In the genomic region with DNA sequence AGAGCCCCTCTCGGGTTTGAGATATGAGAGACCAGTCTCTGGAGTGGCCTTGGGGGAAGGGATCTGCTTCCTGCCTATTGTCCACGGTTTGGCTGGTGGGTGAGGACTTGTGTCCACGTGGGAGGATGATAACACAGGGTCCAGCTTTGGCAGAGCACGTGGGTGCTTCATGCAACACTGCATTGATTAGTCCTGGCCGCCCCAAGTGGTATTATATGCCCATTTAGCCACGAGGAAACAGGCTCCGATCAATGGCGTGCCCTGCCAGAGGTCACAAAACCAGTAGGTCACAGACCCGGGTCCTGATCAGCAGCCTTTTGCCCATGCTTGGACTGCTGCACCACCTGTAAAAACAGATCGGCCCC, we compare ENCODE assay signal across 22 cellular contexts.
"Had no signal": no experiment of that assay in that cellular context is flagged by ENCODE, and none has a peak within 500 bp of the region (broad histone marks: within the 10 kb centered on the region; RNA-seq: fewer than 3 reads in every experiment).

No MANE protein-coding gene starts in this region.

- ATAC-seq: effector memory CD8-positive, alpha-beta T cell had no signal

- H3K4me3 ChIP-seq: gastrocnemius medialis, mucosa of descending colon, ovary, psoas muscle, skin epidermis, suprapubic skin, tibial nerve had no signal

- H3K36me3 Mint-ChIP-seq: activated naive CD8-positive, alpha-beta T cell treated with anti-CD3 and anti-CD28 coated beads for 36 hours; memory B cell; stimulated activated effector memory CD8-positive, alpha-beta T cell treated with anti-CD3 and anti-CD28 coated beads, Interleukin-12 subunit alpha, Interleukin-12 subunit beta, amount 100 ng/mL, for 72 hours had no signal

- H3K27ac Mint-ChIP-seq: activated naive CD8-positive, alpha-beta T cell treated with anti-CD3 and anti-CD28 coated beads for 36 hours; activated T-cell treated with anti-CD3 and anti-CD28 coated beads, Interleukin-2, amount 50 U/mL, for 24 hours; activated T-helper 2 cell treated with anti-CD3 and anti-CD28 coated beads, Interferon-gamma antibody, Interleukin-2, Interleukin-4, amounts not matched to agents 10 μg/mL and 5 μg/mL and 100 μg/mL, durations not matched to agents 14 hours and 24 hours and 36 hours; effector memory CD8-positive, alpha-beta T cell; memory B cell; naive B cell; stimulated activated effector memory CD8-positive, alpha-beta T cell treated with anti-CD3 and anti-CD28 coated beads, Interleukin-12 subunit alpha, Interleukin-12 subunit beta, amount 100 ng/mL, for 72 hours; stimulated activated naive CD8-positive, alpha-beta T cell treated with anti-CD3 and anti-CD28 coated beads, Interleukin-15, amount 100 ng/mL, for 72 hours had no signal

- H3K27me3 ChIP-seq: esophagus muscularis mucosa, ovary, suprapubic skin, tibial nerve had no signal

- H3K36me3 ChIP-seq: esophagus muscularis mucosa, gastrocnemius medialis, ovary, suprapubic skin, tibial nerve had no signal

- H3K9me3 Mint-ChIP-seq: activated T-helper 2 cell treated with anti-CD3 and anti-CD28 coated beads, Interferon-gamma antibody, Interleukin-2, Interleukin-4, amounts not matched to agents 10 μg/mL and 5 μg/mL and 100 μg/mL, durations not matched to agents 14 hours and 24 hours and 36 hours; effector memory CD8-positive, alpha-beta T cell; stimulated activated effector memory CD8-positive, alpha-beta T cell treated with anti-CD3 and anti-CD28 coated beads, Interleukin-12 subunit alpha, Interleukin-12 subunit beta, amount 100 ng/mL, for 72 hours; stimulated activated naive CD8-positive, alpha-beta T cell treated with anti-CD3 and anti-CD28 coated beads, Interleukin-15, amount 100 ng/mL, for 72 hours had no signal

- H3K9me3 ChIP-seq: mucosa of descending colon, ovary, suprapubic skin had no signal

- H3K4me3 Mint-ChIP-seq: activated naive CD8-positive, alpha-beta T cell treated with anti-CD3 and anti-CD28 coated beads for 36 hours; activated T-cell treated with anti-CD3 and anti-CD28 coated beads, Interleukin-2, amount 50 U/mL, for 24 hours; effector memory CD8-positive, alpha-beta T cell; memory B cell; naive B cell; stimulated activated effector memory CD8-positive, alpha-beta T cell treated with anti-CD3 and anti-CD28 coated beads, Interleukin-12 subunit alpha, Interleukin-12 subunit beta, amount 100 ng/mL, for 72 hours; stimulated activated naive CD8-positive, alpha-beta T cell treated with anti-CD3 and anti-CD28 coated beads, Interleukin-15, amount 100 ng/mL, for 72 hours had no signal

- DNase-seq: activated CD4-positive, CD25-positive, alpha-beta regulatory T cell treated with anti-CD3 and anti-CD28 coated beads, Interleukin-2, amount 50 U/mL, for 72 hours; central memory CD4-positive, alpha-beta T cell; effector memory CD8-positive, alpha-beta T cell; naive B cell had no signal

- H3K27ac ChIP-seq: gastrocnemius medialis, ovary, psoas muscle, suprapubic skin, tibial nerve, VCaP had no signal

- FAIRE-seq: astrocyte, colon, islet of Langerhans had no signal

- H3K4me1 Mint-ChIP-seq: memory B cell had no signal

- H3K4me1 ChIP-seq: gastrocnemius medialis, psoas muscle had no signal
